ENCODE assay signal across 2 cellular contexts in the genomic region with DNA sequence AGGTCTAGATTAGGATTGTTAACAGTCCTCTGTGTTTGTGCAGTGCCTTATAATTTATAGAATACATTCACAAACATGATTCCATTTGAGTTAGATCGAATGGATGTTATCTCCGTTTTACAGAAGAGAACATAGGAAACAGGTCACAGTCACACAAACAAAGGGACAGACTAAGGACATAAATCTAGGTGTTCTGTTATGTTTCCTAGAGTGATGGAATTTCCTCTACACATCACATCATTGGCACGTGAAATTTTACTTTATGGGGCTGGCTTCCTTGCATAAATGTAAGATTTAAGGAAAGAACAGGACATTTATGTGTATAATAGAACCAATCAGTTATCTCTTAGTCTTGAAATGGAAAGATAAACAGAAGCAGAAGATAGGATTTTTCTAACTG.
TF ChIP-seq lines count a peak whose summit lies in the region.

No MANE protein-coding gene starts in this region.

TF ChIP-seq in IMR-90, 13 proteins besides CTCF, POLR2A, EP300 and RAD21 (continued from another document):
- no peak for TF ChIP-seq ELK1 (IDR thresholded peaks at IDR 0.05; ENCODE audit: borderline replicate concordance, low read depth, low read length)
TF ChIP-seq in IMR-90: peak in this region for 0.

TF ChIP-seq in neural cell, 6 proteins besides CTCF, POLR2A, EP300 and RAD21 (continued from another document):
- TF ChIP-seq, protein P1, sequence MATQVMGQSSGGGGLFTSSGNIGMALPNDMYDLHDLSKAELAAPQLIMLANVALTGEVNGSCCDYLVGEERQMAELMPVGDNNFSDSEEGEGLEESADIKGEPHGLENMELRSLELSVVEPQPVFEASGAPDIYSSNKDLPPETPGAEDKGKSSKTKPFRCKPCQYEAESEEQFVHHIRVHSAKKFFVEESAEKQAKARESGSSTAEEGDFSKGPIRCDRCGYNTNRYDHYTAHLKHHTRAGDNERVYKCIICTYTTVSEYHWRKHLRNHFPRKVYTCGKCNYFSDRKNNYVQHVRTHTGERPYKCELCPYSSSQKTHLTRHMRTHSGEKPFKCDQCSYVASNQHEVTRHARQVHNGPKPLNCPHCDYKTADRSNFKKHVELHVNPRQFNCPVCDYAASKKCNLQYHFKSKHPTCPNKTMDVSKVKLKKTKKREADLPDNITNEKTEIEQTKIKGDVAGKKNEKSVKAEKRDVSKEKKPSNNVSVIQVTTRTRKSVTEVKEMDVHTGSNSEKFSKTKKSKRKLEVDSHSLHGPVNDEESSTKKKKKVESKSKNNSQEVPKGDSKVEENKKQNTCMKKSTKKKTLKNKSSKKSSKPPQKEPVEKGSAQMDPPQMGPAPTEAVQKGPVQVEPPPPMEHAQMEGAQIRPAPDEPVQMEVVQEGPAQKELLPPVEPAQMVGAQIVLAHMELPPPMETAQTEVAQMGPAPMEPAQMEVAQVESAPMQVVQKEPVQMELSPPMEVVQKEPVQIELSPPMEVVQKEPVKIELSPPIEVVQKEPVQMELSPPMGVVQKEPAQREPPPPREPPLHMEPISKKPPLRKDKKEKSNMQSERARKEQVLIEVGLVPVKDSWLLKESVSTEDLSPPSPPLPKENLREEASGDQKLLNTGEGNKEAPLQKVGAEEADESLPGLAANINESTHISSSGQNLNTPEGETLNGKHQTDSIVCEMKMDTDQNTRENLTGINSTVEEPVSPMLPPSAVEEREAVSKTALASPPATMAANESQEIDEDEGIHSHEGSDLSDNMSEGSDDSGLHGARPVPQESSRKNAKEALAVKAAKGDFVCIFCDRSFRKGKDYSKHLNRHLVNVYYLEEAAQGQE (IDR thresholded peaks at IDR 0.05; ENCODE audit: borderline replicate concordance), result no peak
